In the genomic region with DNA sequence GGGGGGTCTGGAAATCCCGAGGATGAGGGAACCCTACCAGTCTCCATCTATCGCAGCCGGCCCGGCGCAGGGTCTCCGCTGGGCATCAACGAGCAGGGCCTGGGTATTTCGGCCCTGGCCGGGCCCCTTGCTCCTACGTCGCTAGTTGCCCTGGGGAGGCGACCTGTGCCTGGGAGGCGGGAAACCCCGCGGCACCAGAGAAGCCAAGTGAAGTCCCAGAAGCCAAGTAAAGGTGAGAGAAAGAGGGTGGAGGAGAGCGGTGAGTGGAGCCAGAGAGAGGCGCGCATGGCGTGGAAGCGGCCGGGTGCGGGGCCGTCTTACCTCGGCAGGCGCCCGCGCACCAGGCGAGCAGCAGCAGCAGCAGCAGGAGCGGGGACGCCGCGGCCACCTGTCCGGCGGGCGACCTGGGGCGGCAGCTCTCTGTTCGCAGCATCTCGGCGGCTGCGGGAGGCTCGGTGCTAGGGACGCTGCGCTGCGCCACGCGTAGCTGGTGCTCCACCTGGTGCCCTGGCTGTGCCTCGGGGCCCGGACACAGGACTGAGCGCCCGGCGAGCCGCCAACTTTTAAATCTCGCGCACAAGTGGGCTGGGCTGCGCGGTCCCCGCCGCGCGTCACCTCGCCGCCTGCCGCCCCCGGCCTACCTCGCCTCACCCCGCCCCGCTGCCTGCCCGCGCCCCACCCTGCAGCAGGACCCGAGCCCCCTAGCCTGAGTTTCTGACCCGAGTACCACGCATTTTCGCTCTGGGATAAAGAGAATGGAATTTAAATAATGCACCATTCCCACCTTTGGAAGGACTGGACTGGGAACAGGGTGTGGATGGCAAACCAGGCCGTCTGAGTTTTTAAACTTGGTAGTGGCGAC, we compare ENCODE assay signal across 1 cellular context.
TF ChIP-seq lines count a peak whose summit lies in the region.

A gene with protein sequence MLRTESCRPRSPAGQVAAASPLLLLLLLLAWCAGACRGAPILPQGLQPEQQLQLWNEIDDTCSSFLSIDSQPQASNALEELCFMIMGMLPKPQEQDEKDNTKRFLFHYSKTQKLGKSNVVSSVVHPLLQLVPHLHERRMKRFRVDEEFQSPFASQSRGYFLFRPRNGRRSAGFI (minus strand): TSS at position 539 of the 862 bp plus-strand sequence. CDS start 106 bp downstream, at position 433.

TF ChIP-seq in H1, 55 proteins besides CTCF, POLR2A, EP300 and RAD21:
- no peak for TF ChIP-seq JUN (IDR thresholded peaks at IDR 0.05; ENCODE audit: low read depth, low read length)
- TF ChIP-seq ASH2L (IDR thresholded peaks at IDR 0.05; ENCODE audit: low read length) = peak; percentile 36
- peak; percentile 35; the same call in 1 of the 2 replicates for TF ChIP-seq TAF1 (IDR thresholded peaks at IDR 0.05; ENCODE audit: low read depth, low read length)
- no peak for TF ChIP-seq YY1 (IDR thresholded peaks at IDR 0.05; ENCODE audit: low read depth, low read length)
- TF ChIP-seq POLR2AphosphoS5 (IDR thresholded peaks at IDR 0.05; ENCODE audit: low read depth, low read length) = peak; percentile 17; the same call in 1 of the 2 replicates
- TF ChIP-seq CREB1 (IDR thresholded peaks at IDR 0.05) = no peak
- no peak for TF ChIP-seq CEBPB (IDR thresholded peaks at IDR 0.05; ENCODE audit: low read depth, low read length)
- no peak for TF ChIP-seq SRF (IDR thresholded peaks at IDR 0.05; ENCODE audit: low read depth, low read length)
- TF ChIP-seq, protein P1, sequence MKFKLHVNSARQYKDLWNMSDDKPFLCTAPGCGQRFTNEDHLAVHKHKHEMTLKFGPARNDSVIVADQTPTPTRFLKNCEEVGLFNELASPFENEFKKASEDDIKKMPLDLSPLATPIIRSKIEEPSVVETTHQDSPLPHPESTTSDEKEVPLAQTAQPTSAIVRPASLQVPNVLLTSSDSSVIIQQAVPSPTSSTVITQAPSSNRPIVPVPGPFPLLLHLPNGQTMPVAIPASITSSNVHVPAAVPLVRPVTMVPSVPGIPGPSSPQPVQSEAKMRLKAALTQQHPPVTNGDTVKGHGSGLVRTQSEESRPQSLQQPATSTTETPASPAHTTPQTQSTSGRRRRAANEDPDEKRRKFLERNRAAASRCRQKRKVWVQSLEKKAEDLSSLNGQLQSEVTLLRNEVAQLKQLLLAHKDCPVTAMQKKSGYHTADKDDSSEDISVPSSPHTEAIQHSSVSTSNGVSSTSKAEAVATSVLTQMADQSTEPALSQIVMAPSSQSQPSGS (IDR thresholded peaks at IDR 0.05; ENCODE audit: low read length) = no peak
- TF ChIP-seq KDM1A (IDR thresholded peaks at IDR 0.05; ENCODE audit: borderline replicate concordance, low read length) = no peak
- TF ChIP-seq CHD1 (IDR thresholded peaks at IDR 0.05; ENCODE audit: low read depth, low read length) = no peak
- TF ChIP-seq NRF1 (IDR thresholded peaks at IDR 0.05; ENCODE audit: low read depth, low read length) = no peak
- TF ChIP-seq SP4 (IDR thresholded peaks at IDR 0.05; ENCODE audit: low read length) = no peak
- TF ChIP-seq HDAC2 (IDR thresholded peaks at IDR 0.05; ENCODE audit: borderline replicate concordance in 1 of 2, low read depth in 2 of 2, low read length in 2 of 2) = peak in 1 of 2 experiments; percentile 63; a peak in 1 of 4 replicates
- peak; percentile 24; the same call in 1 of the 2 replicates for TF ChIP-seq PHF8 (conservative IDR thresholded peaks at IDR 0.05; ENCODE audit: low read depth, low read length)
- TF ChIP-seq GABPA (IDR thresholded peaks at IDR 0.05; ENCODE audit: borderline replicate concordance, insufficient read depth, low read length) = peak; percentile 26; the same call in 1 of the 2 replicates
- 0 out of 4 replicates have a peak, but pooled peaks of 1 of the 2 experiments have one; percentile 40 for TF ChIP-seq SIN3A (conservative IDR thresholded peaks at IDR 0.05 in 1 of 2, IDR thresholded peaks at IDR 0.05 in 1 of 2; ENCODE audit: low read depth in 1 of 2, low read length in 2 of 2)
- no peak for TF ChIP-seq MAFK (IDR thresholded peaks at IDR 0.05; ENCODE audit: low read depth, low read length)
- TF ChIP-seq, protein P2, sequence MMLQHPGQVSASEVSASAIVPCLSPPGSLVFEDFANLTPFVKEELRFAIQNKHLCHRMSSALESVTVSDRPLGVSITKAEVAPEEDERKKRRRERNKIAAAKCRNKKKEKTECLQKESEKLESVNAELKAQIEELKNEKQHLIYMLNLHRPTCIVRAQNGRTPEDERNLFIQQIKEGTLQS (IDR thresholded peaks at IDR 0.05; ENCODE audit: insufficient read depth, low read depth, low read length) = no peak
- TF ChIP-seq CBX8 (IDR thresholded peaks at IDR 0.05; ENCODE audit: borderline replicate concordance, low read depth, low read length) = no peak
- TF ChIP-seq SIX5 (IDR thresholded peaks at IDR 0.05; ENCODE audit: low read depth, low read length) = no peak
- no peak for TF ChIP-seq ZNF274 (IDR thresholded peaks at IDR 0.05; ENCODE audit: borderline replicate concordance, extremely low read depth, low read length)
- no peak for TF ChIP-seq CBX5 (IDR thresholded peaks at IDR 0.05; ENCODE audit: low read depth, low read length)
- peak; percentile 89 for TF ChIP-seq KDM4A (IDR thresholded peaks at IDR 0.05; ENCODE audit: low read depth, low read length, severe bottlenecking)
- TF ChIP-seq, protein P3, sequence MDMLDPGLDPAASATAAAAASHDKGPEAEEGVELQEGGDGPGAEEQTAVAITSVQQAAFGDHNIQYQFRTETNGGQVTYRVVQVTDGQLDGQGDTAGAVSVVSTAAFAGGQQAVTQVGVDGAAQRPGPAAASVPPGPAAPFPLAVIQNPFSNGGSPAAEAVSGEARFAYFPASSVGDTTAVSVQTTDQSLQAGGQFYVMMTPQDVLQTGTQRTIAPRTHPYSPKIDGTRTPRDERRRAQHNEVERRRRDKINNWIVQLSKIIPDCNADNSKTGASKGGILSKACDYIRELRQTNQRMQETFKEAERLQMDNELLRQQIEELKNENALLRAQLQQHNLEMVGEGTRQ (IDR thresholded peaks at IDR 0.05; ENCODE audit: low read length) = no peak
- TF ChIP-seq EGR1 (IDR thresholded peaks at IDR 0.05; ENCODE audit: borderline replicate concordance, low read depth, low read length) = no peak
- TF ChIP-seq TBP (IDR thresholded peaks at IDR 0.05; ENCODE audit: low read depth, low read length) = 0 out of 2 replicates have a peak, but pooled peaks have one; percentile 26
- TF ChIP-seq, protein P4, sequence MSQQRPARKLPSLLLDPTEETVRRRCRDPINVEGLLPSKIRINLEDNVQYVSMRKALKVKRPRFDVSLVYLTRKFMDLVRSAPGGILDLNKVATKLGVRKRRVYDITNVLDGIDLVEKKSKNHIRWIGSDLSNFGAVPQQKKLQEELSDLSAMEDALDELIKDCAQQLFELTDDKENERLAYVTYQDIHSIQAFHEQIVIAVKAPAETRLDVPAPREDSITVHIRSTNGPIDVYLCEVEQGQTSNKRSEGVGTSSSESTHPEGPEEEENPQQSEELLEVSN (IDR thresholded peaks at IDR 0.05) = peak; percentile 73; the same call in 1 of the 2 replicates
- TF ChIP-seq CTBP2 (IDR thresholded peaks at IDR 0.05; ENCODE audit: borderline replicate concordance, insufficient read depth, insufficient read length, low read length) = no peak
- TF ChIP-seq, protein P5, sequence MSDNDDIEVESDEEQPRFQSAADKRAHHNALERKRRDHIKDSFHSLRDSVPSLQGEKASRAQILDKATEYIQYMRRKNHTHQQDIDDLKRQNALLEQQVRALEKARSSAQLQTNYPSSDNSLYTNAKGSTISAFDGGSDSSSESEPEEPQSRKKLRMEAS (IDR thresholded peaks at IDR 0.05) = peak; percentile 69
- TF ChIP-seq RBBP5 (IDR thresholded peaks at IDR 0.05; ENCODE audit: borderline replicate concordance, low read depth, low read length) = peak; percentile 31; the same call in 1 of the 2 replicates
- TF ChIP-seq EZH2 (IDR thresholded peaks at IDR 0.05; ENCODE audit: low read depth, low read length, severe bottlenecking) = peak; percentile 52
- peak; percentile 50; the same call in 1 of the 2 replicates for TF ChIP-seq SUZ12 (IDR thresholded peaks at IDR 0.05; ENCODE audit: low read length)
